Comparison of ENCODE assay signal across 21 cellular contexts in the genomic region with DNA sequence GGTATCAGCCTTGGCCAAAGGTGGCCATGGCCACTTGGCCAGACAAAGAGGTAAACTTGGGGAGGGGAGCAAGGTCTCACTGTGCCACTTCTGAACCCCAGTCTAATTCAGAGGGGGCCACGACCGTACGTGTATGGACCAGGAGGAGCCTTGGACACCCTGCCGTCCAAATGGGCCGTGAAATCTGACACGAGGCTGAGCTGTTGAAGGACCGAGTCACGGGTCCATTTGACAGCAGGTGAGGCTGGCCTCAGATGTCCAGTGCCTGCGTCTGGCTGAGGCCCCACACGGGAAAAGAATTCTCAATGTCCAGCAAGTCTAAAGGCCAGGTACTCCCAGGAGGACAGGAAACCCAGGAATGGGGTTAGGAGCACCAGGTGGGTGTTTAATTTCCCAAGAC. TPM values are rescaled to one million over a fixed set of nuclear protein-coding genes. Genes with fewer than 3 reads are reported as not detected.
DNase-seq lines count a peak whose midpoint lies in the region; ATAC-seq and TF ChIP-seq lines count a peak whose summit lies in the region.
"Had no signal": no experiment of that assay in that cellular context is flagged by ENCODE, and none has a peak within 500 bp of the region (broad histone marks: within the 10 kb centered on the region; RNA-seq: fewer than 3 reads in every experiment).

No MANE protein-coding gene starts in this region.

- no peaks in the 10 kb centered on the region for H3K9me3 ChIP-seq in heart right ventricle
- no peaks in the 10 kb centered on the region for H3K9me3 ChIP-seq in parathyroid adenoma (ENCODE audit: control insufficient read depth, low read length)
- no peaks in the 10 kb centered on the region for H3K9me3 ChIP-seq in thyroid gland
- H3K9me3 ChIP-seq in smooth muscle cell (replicated peaks; ENCODE audit: low read depth), result no peaks in the 10 kb centered on the region
- H3K9me3 ChIP-seq: MG63, neutrophil, SJCRH30 had no signal

- H3K36me3 Mint-ChIP-seq in brain (peaks cover 69% of the 10 kb centered on the region), progenitor cell of endocrine pancreas (ENCODE audit: insufficient read depth) (peaks cover 15% of the 10 kb centered on the region)
- no peaks in the 10 kb centered on the region for H3K36me3 Mint-ChIP-seq in activated T-cell treated with anti-CD3 and anti-CD28 coated beads, Interleukin-2, amount 50 U/mL, for 24 hours (ENCODE audit: low read depth)

- no peak overlapping the region for H3K9ac ChIP-seq in parathyroid adenoma
- H3K9ac ChIP-seq in smooth muscle cell (ENCODE audit: low read depth), result no peak overlapping the region
- H3K9ac ChIP-seq: GM23248 had no signal

- TF ChIP-seq POLR2A in thyroid gland (IDR thresholded peaks at IDR 0.05), result no peak

- H4K20me1 ChIP-seq in smooth muscle cell (ENCODE audit: low read depth), result no peaks in the 10 kb centered on the region

- WGBS in heart right ventricle, 2 donors, result 94 to 95% methylated on average over 10 of the region's 10 CpGs
- 92 to 98% methylated on average over 7 to 10 of the region's 10 CpGs for WGBS in thyroid gland, 2 donors
- 91% methylated on average over 10 of the region's 10 CpGs for whole genome bisulfite sequencing in smooth muscle cell (ENCODE audit: low lambda C conversion rate)

- H3K27me3 Mint-ChIP-seq in brain, result peaks cover 10% of the 10 kb centered on the region
- H3K27me3 Mint-ChIP-seq in progenitor cell of endocrine pancreas, result no peaks in the 10 kb centered on the region
- H3K27me3 Mint-ChIP-seq in activated T-cell treated with anti-CD3 and anti-CD28 coated beads, Interleukin-2, amount 50 U/mL, for 24 hours, result peaks cover 11% of the 10 kb centered on the region

- peak overlapping the region in 6 of 10 donors; percentile 32 to 76 (median 70) for H3K27ac ChIP-seq in heart right ventricle
- peak overlapping the region; percentile 97 for H3K27ac ChIP-seq in parathyroid adenoma
- peak overlapping the region; percentile 89 to 96 (median 92) for H3K27ac ChIP-seq in thyroid gland
- no peak overlapping the region for H3K27ac ChIP-seq in smooth muscle cell (ENCODE audit: low read depth)
- H3K27ac ChIP-seq: GM23248, neutrophil, SJCRH30 had no signal

- H3K27ac Mint-ChIP-seq in brain (peak overlapping the region in 4 of 5 experiments; percentile 43 to 75 (median 60)), progenitor cell of endocrine pancreas (no peak overlapping the region)
- no peak overlapping the region for H3K27ac Mint-ChIP-seq in activated T-cell treated with anti-CD3 and anti-CD28 coated beads, Interleukin-2, amount 50 U/mL, for 24 hours

- H3K79me2 ChIP-seq in parathyroid adenoma, result no peaks in the 10 kb centered on the region
- no peaks in the 10 kb centered on the region for H3K79me2 ChIP-seq in smooth muscle cell (ENCODE audit: low read depth)

- peaks cover 5 to 14% (median 12%) of the 10 kb centered on the region in 5 experiments for H3K9me3 Mint-ChIP-seq in brain
- peaks cover 10% of the 10 kb centered on the region for H3K9me3 Mint-ChIP-seq in progenitor cell of endocrine pancreas (ENCODE audit: low read depth)
- H3K9me3 Mint-ChIP-seq in activated T-cell treated with anti-CD3 and anti-CD28 coated beads, Interleukin-2, amount 50 U/mL, for 24 hours, result no peaks in the 10 kb centered on the region

- no peaks in the 10 kb centered on the region for H3K27me3 ChIP-seq in heart right ventricle
- H3K27me3 ChIP-seq in parathyroid adenoma (ENCODE audit: control insufficient read depth, insufficient read depth, low read length), result no peaks in the 10 kb centered on the region
- no peaks in the 10 kb centered on the region for H3K27me3 ChIP-seq in thyroid gland
- no peaks in the 10 kb centered on the region for H3K27me3 ChIP-seq in smooth muscle cell (ENCODE audit: low read depth)
- H3K27me3 ChIP-seq: MG63, neutrophil, SJCRH30 had no signal

- DNase-seq in heart right ventricle (no peak), Right ventricle myocardium inferior (ENCODE audit: missing footprints) (no peak), thyroid gland (no peak), progenitor cell of endocrine pancreas (ENCODE audit: low spot score, unreplicated experiment) (no peak), smooth muscle cell (lab: John Stamatoyannopoulos, UW; ENCODE audit: unreplicated experiment) (no peak)
- DNase-seq in activated T-cell treated with anti-CD3 and anti-CD28 coated beads, Interleukin-2, amount 50 U/mL, for 24 hours, result no peak
- DNase-seq: activated CD4-positive, alpha-beta T cell treated with anti-CD3 and anti-CD28 coated beads, Interleukin-2, amount 50 U/mL, for 48 hours; activated gamma-delta T cell; islet precursor cell; NCI-H1436 treated with DMSO at 0.1 percent for 48 hours; NCI-H510A; SJCRH30; stimulated activated CD4-positive, alpha-beta T cell treated with anti-CD3 and anti-CD28 coated beads, Interleukin-12 subunit alpha, Interleukin-12 subunit beta, amount 100 ng/mL, for 4 hours; stimulated activated CD4-positive, alpha-beta T cell treated with anti-CD3 and anti-CD28 coated beads, Interleukin-4, amount 100 ng/mL, for 24 hours; stimulated activated naive CD4-positive, alpha-beta T cell treated with Interleukin-2 at 50 U/mL for 16 hours; trophoblast cell had no signal

- peaks cover 0 to 25% (median 11%) of the 10 kb centered on the region in 9 donors for H3K4me1 ChIP-seq in heart right ventricle
- peaks cover 29% of the 10 kb centered on the region for H3K4me1 ChIP-seq in parathyroid adenoma
- peaks cover 21 to 23% of the 10 kb centered on the region in 2 donors for H3K4me1 ChIP-seq in thyroid gland
- no peaks in the 10 kb centered on the region for H3K4me1 ChIP-seq in smooth muscle cell (ENCODE audit: low read depth)
- H3K4me1 ChIP-seq: SJCRH30 had no signal

- no peak overlapping the region for H3K4me3 ChIP-seq in heart right ventricle
- H3K4me3 ChIP-seq in parathyroid adenoma (ENCODE audit: low read depth, low read length), result no peak overlapping the region
- H3K4me3 ChIP-seq in thyroid gland (replicated peaks in 1 of 3), result no peak overlapping the region
- no peak overlapping the region for H3K4me3 ChIP-seq in smooth muscle cell
- H3K4me3 ChIP-seq: GM23248, MG63, SJCRH30 had no signal

- no peaks in the 10 kb centered on the region for H3F3A ChIP-seq in smooth muscle cell (ENCODE audit: low read depth)

- H3K4me1 Mint-ChIP-seq in brain, result peaks cover 37% of the 10 kb centered on the region
- no peaks in the 10 kb centered on the region for H3K4me1 Mint-ChIP-seq in progenitor cell of endocrine pancreas (ENCODE audit: low read depth)
- peaks cover 5% of the 10 kb centered on the region for H3K4me1 Mint-ChIP-seq in activated T-cell treated with anti-CD3 and anti-CD28 coated beads, Interleukin-2, amount 50 U/mL, for 24 hours (ENCODE audit: low read depth)

- H3K36me3 ChIP-seq in heart right ventricle, result peaks cover 0 to 30% (median 0%) of the 10 kb centered on the region in 9 donors
- H3K36me3 ChIP-seq in parathyroid adenoma (ENCODE audit: control insufficient read depth, insufficient read depth, low read length), result no peaks in the 10 kb centered on the region
- H3K36me3 ChIP-seq in thyroid gland, result no peaks in the 10 kb centered on the region
- H3K36me3 ChIP-seq in smooth muscle cell (ENCODE audit: low read depth), result no peaks in the 10 kb centered on the region
- H3K36me3 ChIP-seq: neutrophil, SJCRH30 had no signal

- peak overlapping the region; percentile 7 for H2AFZ ChIP-seq in parathyroid adenoma
- no peak overlapping the region for H2AFZ ChIP-seq in smooth muscle cell (ENCODE audit: low read depth)
- H2AFZ ChIP-seq: GM23248 had no signal

- intact Hi-C loops in heart right ventricle (cut with DNase I), result loop anchor here in 5 of 10 donors (5.0 to 10.0 kb wide), 4 partner anchors 45 to 335 kb away; no protein-coding TSS in a partner anchor
- intact Hi-C loops in Right ventricle myocardium inferior (cut with DNase I), result loop anchor here (5.0 kb wide), 1 partner anchor 62 kb away; a partner anchor contains a TSS
- intact Hi-C loops in thyroid gland (cut with DNase I), result loop anchor here (10.0 kb wide), 2 partner anchors 135 to 335 kb away; no protein-coding TSS in a partner anchor

- H3K4me3 Mint-ChIP-seq in brain (no peak overlapping the region), progenitor cell of endocrine pancreas (ENCODE audit: low read depth) (no peak overlapping the region)
- no peak overlapping the region for H3K4me3 Mint-ChIP-seq in activated T-cell treated with anti-CD3 and anti-CD28 coated beads, Interleukin-2, amount 50 U/mL, for 24 hours

- H3K4me2 ChIP-seq in parathyroid adenoma (ENCODE audit: low read length) (no peak overlapping the region), smooth muscle cell (no peak overlapping the region)

- ATAC-seq in heart right ventricle, result no peak
- ATAC-seq in Right ventricle myocardium inferior, result no peak

- no peak for TF ChIP-seq CTCF in heart right ventricle (IDR thresholded peaks at IDR 0.05)
- TF ChIP-seq CTCF in brain (conservative IDR thresholded peaks at IDR 0.05), result no peak
- TF ChIP-seq CTCF in parathyroid adenoma (IDR thresholded peaks at IDR 0.05), result no peak
- no peak for TF ChIP-seq CTCF in thyroid gland (IDR thresholded peaks at IDR 0.05)
- TF ChIP-seq CTCF in progenitor cell of endocrine pancreas (IDR thresholded peaks at IDR 0.05; ENCODE audit: unreplicated experiment), result no peak
- no peak for TF ChIP-seq CTCF in smooth muscle cell (IDR thresholded peaks at IDR 0.05; ENCODE audit: borderline replicate concordance, insufficient read depth, poor library complexity, severe bottlenecking)

RNA-seq across cellular contexts. Expression of a gene that starts 17.7 kb away (rescaled TPM):
- total RNA-seq in heart right ventricle (10 to 100 TPM; 32.2 to 53.4 (median 45.3) TPM), Right ventricle myocardium inferior (46.2 TPM), thyroid gland (10 to 100 TPM; 10.3 to 32.0 (median 23.4) TPM), progenitor cell of endocrine pancreas (10.0 and 13.6 TPM in 2 replicates), smooth muscle cell (6.3 and 11.4 TPM in 2 replicates)
- polyA plus RNA-seq in heart right ventricle (10 to 100 TPM; 12.0 to 24.3 TPM), brain (ENCODE audit: insufficient read depth, low read depth, low replicate concordance) (86.0 TPM), smooth muscle cell (12.0 and 12.1 TPM in 2 replicates)
- total RNA-seq: SJCRH30 had no signal

RNA-seq across cellular contexts. Expression of a gene that starts 39.9 kb away (rescaled TPM):
- total RNA-seq in heart right ventricle (100 to 1,000 TPM in 4 of 10 donors, 10 to 100 TPM in 6; 83.6 to 118 (median 95.9) TPM), Right ventricle myocardium inferior (104 TPM), thyroid gland (100 to 1,000 TPM; 104 to 201 (median 163) TPM), progenitor cell of endocrine pancreas (223 and 241 TPM in 2 replicates), smooth muscle cell (188 and 198 TPM in 2 replicates)
- polyA plus RNA-seq in heart right ventricle (100 to 1,000 TPM in 1 of 2 donors, 10 to 100 TPM in 1; 54.7 to 247 TPM), brain (ENCODE audit: insufficient read depth, low read depth, low replicate concordance) (433 TPM), smooth muscle cell (146 and 172 TPM in 2 replicates)

RNA-seq across cellular contexts. Expression of a gene that starts 40.3 kb away (rescaled TPM):
- total RNA-seq in heart right ventricle, result 10 to 100 TPM; 10.5 to 19.2 (median 14.7) TPM
- 10 to 100 TPM in 1 of 2 donors, 1 to 10 TPM in 1; 7.2 to 14.3 TPM for polyA plus RNA-seq in heart right ventricle
- 16.4 TPM for total RNA-seq in Right ventricle myocardium inferior
- 12.0 TPM for polyA plus RNA-seq in brain (ENCODE audit: insufficient read depth, low read depth, low replicate concordance)
- 10 to 100 TPM; 41.0 to 54.1 (median 49.6) TPM for total RNA-seq in thyroid gland
- total RNA-seq in progenitor cell of endocrine pancreas, result 28.3 and 30.3 TPM in 2 replicates
- 15.8 and 20.1 TPM in 2 replicates for total RNA-seq in smooth muscle cell
- 6.9 and 9.8 TPM in 2 replicates for polyA plus RNA-seq in smooth muscle cell

Comparison
In these comparisons a context has a peak if more than half of its experiments do, and no peak if none do; other contexts are left out.
1. H3K27ac Mint-ChIP-seq: peak in brain (4 of 5); none in progenitor cell of endocrine pancreas (single experiment) and activated T-cell treated with anti-CD3 and anti-CD28 coated beads, Interleukin-2, amount 50 U/mL, for 24 hours (single experiment).